Comparison of ENCODE assay signal across 4 cellular contexts in the genomic region with DNA sequence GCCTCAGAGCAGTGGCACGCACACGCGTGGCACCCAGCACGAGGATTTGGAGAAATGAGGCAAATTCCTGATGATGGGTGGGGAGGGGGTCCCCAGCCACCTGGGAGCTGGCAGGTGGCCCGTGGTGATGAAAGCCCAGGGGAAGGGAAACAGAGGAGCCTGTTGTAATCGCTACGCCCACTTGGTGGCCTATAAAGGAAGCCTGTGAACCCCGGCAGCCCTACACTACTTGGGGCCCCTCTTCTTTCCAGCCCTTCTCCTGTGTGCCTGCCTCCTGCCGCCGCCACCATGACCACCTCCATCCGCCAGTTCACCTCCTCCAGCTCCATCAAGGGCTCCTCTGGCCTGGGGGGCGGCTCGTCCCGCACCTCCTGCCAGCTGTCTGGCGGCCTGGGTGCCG. TPM values are rescaled to one million over a fixed set of nuclear protein-coding genes. Genes with fewer than 3 reads are reported as not detected.
"Had no signal": no experiment of that assay in that cellular context is flagged by ENCODE, and none has a peak within 500 bp of the region (broad histone marks: within the 10 kb centered on the region; RNA-seq: fewer than 3 reads in every experiment).

No MANE protein-coding gene starts in this region.

RNA-seq across cellular contexts. Expression of gene EVPLL, which starts 49.1 kb away (rescaled TPM):
- total RNA-seq: LHCN-M2, M059J, NCI-H460 had no signal

RNA-seq across cellular contexts. Expression of gene LGALS9C, which starts 50.0 kb away (rescaled TPM):
- total RNA-seq: LHCN-M2, M059J, MCF 10A had no signal
